In the genomic region with DNA sequence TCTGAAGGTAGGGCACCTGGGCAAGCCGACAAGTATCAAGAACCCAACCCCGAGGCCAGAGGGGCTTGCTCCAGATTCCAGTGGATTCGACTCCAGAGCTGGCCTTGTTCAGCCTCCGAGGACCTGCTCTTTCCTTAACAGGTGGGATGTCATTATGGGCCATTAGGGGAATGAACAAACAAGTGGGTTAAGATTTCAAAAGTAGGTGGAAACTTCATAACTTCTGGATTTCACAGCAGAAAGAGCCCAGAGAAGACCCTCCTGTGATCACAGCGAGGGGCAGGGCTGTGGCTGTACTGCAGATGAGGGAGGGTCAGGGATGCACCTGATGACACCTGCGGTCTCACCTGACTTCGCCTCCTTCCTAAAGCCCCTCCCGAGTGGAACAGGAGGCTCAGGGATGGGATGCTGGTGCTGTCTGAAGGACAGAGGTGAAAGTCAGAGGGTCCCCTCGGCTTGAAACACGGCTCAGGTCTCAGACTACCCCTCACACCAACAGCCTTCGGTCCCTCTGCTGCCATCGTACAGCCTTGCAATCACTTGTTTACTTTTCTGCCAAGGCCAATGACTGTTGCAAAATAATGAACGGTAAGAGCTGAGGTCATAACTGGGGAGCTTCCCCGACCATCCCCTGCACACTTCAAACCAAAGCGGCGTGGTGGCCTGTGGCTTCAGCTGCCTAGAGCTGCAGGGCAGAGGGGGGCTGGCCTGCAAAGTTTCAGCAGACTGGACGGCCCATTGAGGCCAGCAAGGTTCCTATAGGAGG, we compare ENCODE assay signal across 1 cellular context.
TF ChIP-seq lines count a peak whose summit lies in the region.

No MANE protein-coding gene starts in this region.

TF ChIP-seq in HEK293, 187 proteins besides CTCF, POLR2A, EP300 and RAD21 (continued from another document):
- TF ChIP-seq, protein P1, sequence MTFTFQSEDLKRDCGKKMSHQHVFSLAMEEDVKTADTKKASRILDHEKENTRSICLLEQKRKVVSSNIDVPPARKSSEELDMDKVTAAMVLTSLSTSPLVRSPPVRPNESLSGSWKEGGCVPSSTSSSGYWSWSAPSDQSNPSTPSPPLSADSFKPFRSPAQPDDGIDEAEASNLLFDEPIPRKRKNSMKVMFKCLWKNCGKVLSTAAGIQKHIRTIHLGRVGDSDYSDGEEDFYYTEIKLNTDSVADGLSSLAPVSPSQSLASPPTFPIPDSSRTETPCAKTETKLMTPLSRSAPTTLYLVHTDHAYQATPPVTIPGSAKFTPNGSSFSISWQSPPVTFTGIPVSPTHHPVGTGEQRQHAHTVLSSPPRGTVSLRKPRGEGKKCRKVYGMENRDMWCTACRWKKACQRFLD (tag by site-specific recombination; IDR thresholded peaks at IDR 0.05), result no peak
- peak; percentile 84 for TF ChIP-seq SCRT1 (tag by site-specific recombination; IDR thresholded peaks at IDR 0.05; ENCODE audit: borderline replicate concordance)
